ENCODE assay signal across 12 cellular contexts in genomic region chr16:84016477-84016876, GRCh38. TPM values are rescaled to one million over a fixed set of nuclear protein-coding genes. Genes with fewer than 3 reads are reported as not detected.
"Had no signal": no experiment of that assay in that cellular context is flagged by ENCODE, and none has a peak within 500 bp of the region (broad histone marks: within the 10 kb centered on the region; RNA-seq: fewer than 3 reads in every experiment).

No MANE protein-coding gene starts in this region.

- H3K27ac ChIP-seq: GM23248, HL-60 had no signal

- H2AFZ ChIP-seq: GM23248 had no signal

- H3K9ac ChIP-seq: GM23248 had no signal

- ATAC-seq: HCT116, HepG2 had no signal

- H3K4me3 ChIP-seq: GM23248, HAP-1 had no signal

- H3K4me1 ChIP-seq: HAP-1 had no signal

- DNase-seq: GM23248, GOT3, H7, HFFc6, KBM-7 had no signal

- H3K36me3 ChIP-seq: HAP-1 had no signal

RNA-seq across cellular contexts. Expression of gene SLC38A8, which starts 26.1 kb away (rescaled TPM):
- total RNA-seq: GM23248, H4, H7, HFFc6, HT1080 had no signal
- polyA plus RNA-seq: GM23248, IgD-negative memory B cell had no signal

RNA-seq across cellular contexts. Expression of gene NECAB2, which starts 48.4 kb away (rescaled TPM):
- total RNA-seq: GM23248, HT1080 had no signal
- polyA plus RNA-seq: IgD-negative memory B cell had no signal
